In genomic region chr14:77265187-77265515, GRCh38 we compare ENCODE assay signal across 33 cellular contexts. TPM values are rescaled to one million over a fixed set of nuclear protein-coding genes. Genes with fewer than 3 reads are reported as not detected.
"Had no signal": no experiment of that assay in that cellular context is flagged by ENCODE, and none has a peak within 500 bp of the region (broad histone marks: within the 10 kb centered on the region; RNA-seq: fewer than 3 reads in every experiment).

No MANE protein-coding gene starts in this region.

- H3K27ac Mint-ChIP-seq: activated B cell treated with CpG ODN at 0.5 μM for 24 hours; activated CD8-positive, alpha-beta T cell treated with anti-CD3 and anti-CD28 coated beads for 36 hours; activated naive CD8-positive, alpha-beta T cell; activated T-helper 17 cell treated with anti-CD3 and anti-CD28 coated beads, Interleukin-2, amount 50 U/mL, for 72 hours; endodermal cell; T-helper 17 cell; T-helper 2 cell treated with Interferon-gamma antibody and Interleukin-4, amounts not matched to agents 5 μg/mL and 100 μg/mL, for 36 hours had no signal

- H3K4me1 ChIP-seq: ascending aorta, breast epithelium, esophagus muscularis mucosa, foreskin keratinocyte, gastrocnemius medialis, heart left ventricle had no signal

- H3K27ac ChIP-seq: ascending aorta, breast epithelium, cardiac muscle cell, esophagus muscularis mucosa, foreskin keratinocyte, gastrocnemius medialis, heart left ventricle, WERI-Rb-1 had no signal

- H3K4me1 Mint-ChIP-seq: activated T-helper 17 cell treated with anti-CD3 and anti-CD28 coated beads, Interleukin-2, amount 50 U/mL, for 72 hours had no signal

- H3K4me3 ChIP-seq: ascending aorta, breast epithelium, cardiac muscle cell, esophagus muscularis mucosa, gastrocnemius medialis, heart left ventricle had no signal

- H3K9me3 ChIP-seq: gastrocnemius medialis had no signal

- H3K36me3 Mint-ChIP-seq: activated naive CD8-positive, alpha-beta T cell; brain had no signal

- H3K9me3 Mint-ChIP-seq: activated B cell treated with CpG ODN at 0.5 μM for 24 hours, endodermal cell had no signal

- H3K4me3 Mint-ChIP-seq: activated B cell treated with CpG ODN at 0.5 μM for 24 hours; activated CD8-positive, alpha-beta T cell treated with anti-CD3 and anti-CD28 coated beads for 36 hours; activated naive CD8-positive, alpha-beta T cell; activated T-cell treated with anti-CD3 and anti-CD28 coated beads, Interleukin-2, amount 50 U/mL, for 4 hours; activated T-helper 17 cell treated with anti-CD3 and anti-CD28 coated beads, Interleukin-2, amount 50 U/mL, for 72 hours; brain; endodermal cell; T-helper 17 cell; T-helper 2 cell treated with Interferon-gamma antibody and Interleukin-4, amounts not matched to agents 5 μg/mL and 100 μg/mL, for 36 hours had no signal

- H3K36me3 ChIP-seq: ascending aorta, breast epithelium, cardiac muscle cell, esophagus muscularis mucosa, gastrocnemius medialis, heart left ventricle, WERI-Rb-1 had no signal

- DNase-seq: activated B cell treated with CpG ODN at 0.5 μM for 24 hours; activated CD4-positive, alpha-beta T cell treated with anti-CD3 and anti-CD28 coated beads for 48 hours; activated CD4-positive, alpha-beta T cell treated with anti-CD3 and anti-CD28 coated beads, Interleukin-2, amount 50 U/mL, for 1 hour; activated CD4-positive, alpha-beta T cell treated with anti-CD3 and anti-CD28 coated beads, Interleukin-2, amount 50 U/mL, for 48 hours; activated CD8-positive, alpha-beta memory T cell treated with anti-CD3 and anti-CD28 coated beads for 24 hours; activated CD8-positive, alpha-beta T cell treated with anti-CD3 and anti-CD28 coated beads for 36 hours; activated effector memory CD4-positive, alpha-beta T cell treated with Interleukin-2 at 50 U/mL for 16 hours; activated gamma-delta T cell treated with Interleukin-2 at 50 U/mL for 16 hours; activated naive CD4-positive, alpha-beta T cell treated with anti-CD3 and anti-CD28 coated beads, Interleukin-2, amount 50 U/mL, for 16 hours; activated naive CD4-positive, alpha-beta T cell treated with Interleukin-2 at 50 U/mL for 16 hours; activated T-cell treated with anti-CD3 and anti-CD28 coated beads, Interleukin-2, amount 50 U/mL, for 4 hours; central memory CD4-positive, alpha-beta T cell; cortex of kidney; effector memory CD4-positive, alpha-beta T cell; endodermal cell; erythroblast; foreskin keratinocyte; gastrocnemius medialis; glutamatergic neuron; heart left ventricle; T-helper 1 cell; T-helper 17 cell; T1000; WERI-Rb-1 had no signal

- H3K27me3 ChIP-seq: ascending aorta had no signal

RNA-seq across cellular contexts. Expression of gene NGB, which starts 5.9 kb away (rescaled TPM):
- total RNA-seq: activated B cell treated with CpG ODN at 0.5 μM for 24 hours; activated CD8-positive, alpha-beta T cell treated with anti-CD3 and anti-CD28 coated beads for 36 hours; activated T-cell treated with anti-CD3 and anti-CD28 coated beads, Interleukin-2, amount 50 U/mL, for 4 hours; activated T-helper 17 cell treated with anti-CD3 and anti-CD28 coated beads, Interleukin-2, amount 50 U/mL, for 72 hours; ascending aorta; breast epithelium; dermis microvascular lymphatic vessel endothelial cell; endodermal cell; foreskin keratinocyte; gastrocnemius medialis; heart left ventricle; T-helper 17 cell had no signal
- polyA plus RNA-seq: cardiac muscle cell, foreskin keratinocyte, heart left ventricle had no signal
